ENCODE assay signal across 8 cellular contexts in the genomic region with DNA sequence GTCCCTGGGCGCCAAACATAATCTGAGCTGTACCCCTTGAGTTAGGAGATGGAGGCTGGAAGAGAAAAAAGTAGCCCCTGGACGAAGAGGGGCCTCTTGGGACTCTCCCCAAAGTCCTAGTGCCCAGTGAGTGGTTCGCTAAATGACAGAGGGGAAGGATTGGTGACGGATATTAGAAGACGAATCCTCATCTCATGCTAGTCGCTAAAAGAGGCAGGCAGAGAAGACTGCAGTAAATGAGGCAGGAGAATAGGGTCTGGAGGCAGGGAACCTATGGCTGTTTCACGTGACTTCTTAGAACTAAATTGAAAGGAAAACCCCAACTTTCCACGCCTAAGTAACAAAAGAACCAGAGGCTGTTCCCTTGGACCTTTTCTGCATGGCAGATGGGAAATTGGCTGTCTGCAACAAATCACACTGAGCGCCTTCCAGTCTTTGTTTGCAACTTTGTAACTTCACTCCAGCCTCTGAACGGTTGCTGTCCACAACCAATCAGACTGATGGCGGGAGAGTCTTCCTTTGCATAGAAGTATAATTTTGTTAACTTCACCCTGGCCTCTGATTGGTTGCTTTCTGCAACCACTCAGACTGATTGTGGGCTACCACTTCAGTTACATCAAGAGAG. TPM values are rescaled to one million over a fixed set of nuclear protein-coding genes. Genes with fewer than 3 reads are reported as not detected.
DNase-seq lines count a peak whose midpoint lies in the region; ATAC-seq, FAIRE-seq and TF ChIP-seq lines count a peak whose summit lies in the region.

No MANE protein-coding gene starts in this region.

- H3K36me3 ChIP-seq in cardiac muscle cell, result no peaks in the 10 kb centered on the region
- H3K36me3 ChIP-seq in WERI-Rb-1, result peaks cover 32% of the 10 kb centered on the region
- H3K36me3 ChIP-seq in upper lobe of left lung, result no peaks in the 10 kb centered on the region

- TF ChIP-seq EP300 in upper lobe of left lung (IDR thresholded peaks at IDR 0.05), result no peak

- H3K4me3 ChIP-seq in cardiac muscle cell (peak overlapping the region; percentile 59), WERI-Rb-1 (ENCODE audit: low read depth, low read length) (peak overlapping the region; percentile 77), upper lobe of left lung (peak overlapping the region in 3 of 4 donors; percentile 69 to 96 (median 95))

- FAIRE-seq in RCC 7860 (lab: Jason Lieb, UNC), result no peak

- no peak for ATAC-seq in upper lobe of left lung (ENCODE audit: low FRiP score in 2 of 2)
- ATAC-seq in GM18870 (IDR thresholded peaks at IDR 0.05; ENCODE audit: unreplicated experiment), result no peak

- WGBS in upper lobe of left lung, 2 donors, result 73 to 78% methylated on average over 11 of the region's 11 CpGs

- DNase-seq in cardiac muscle cell (ENCODE audit: low read depth in 1 of 2, low spot score in 1 of 2), result no peak
- no peak for DNase-seq in cardiac septum (ENCODE audit: low spot score)
- no peak for DNase-seq in WERI-Rb-1
- DNase-seq in left kidney (ENCODE audit: low read depth, low spot score), result peak; percentile 24
- DNase-seq in upper lobe of left lung, result no peak
- no peak for DNase-seq in RCC 7860 (ENCODE audit: low spot score)
- no peak for DNase-seq in activated gamma-delta T cell (lab: John Stamatoyannopoulos, UW)

- no peaks in the 10 kb centered on the region for H3K9me3 ChIP-seq in cardiac muscle cell (ENCODE audit: low read depth)
- H3K9me3 ChIP-seq in WERI-Rb-1 (ENCODE audit: severe bottlenecking), result no peaks in the 10 kb centered on the region
- H3K9me3 ChIP-seq in upper lobe of left lung, result no peaks in the 10 kb centered on the region

- no peak for TF ChIP-seq POLR2A in upper lobe of left lung (IDR thresholded peaks at IDR 0.05)

- H3K4me1 ChIP-seq in cardiac muscle cell (ENCODE audit: low read depth) (no peaks in the 10 kb centered on the region), upper lobe of left lung (peaks cover 8 to 18% (median 10%) of the 10 kb centered on the region in 4 donors)

- intact Hi-C loops in cardiac septum (cut with DNase I), result loop anchor here (10.0 kb wide), 1 partner anchor 142 kb away; a partner anchor contains a TSS

- no peak for TF ChIP-seq CTCF in cardiac muscle cell (IDR thresholded peaks at IDR 0.05; ENCODE audit: low read depth, low read length)
- no peak for TF ChIP-seq CTCF in WERI-Rb-1 (IDR thresholded peaks at IDR 0.05; ENCODE audit: low read depth, low read length)
- TF ChIP-seq CTCF in upper lobe of left lung (IDR thresholded peaks at IDR 0.05), result no peak

- H3K27me3 ChIP-seq in cardiac muscle cell (no peaks in the 10 kb centered on the region), WERI-Rb-1 (ENCODE audit: insufficient read depth, low read depth, severe bottlenecking) (no peaks in the 10 kb centered on the region), upper lobe of left lung (no peaks in the 10 kb centered on the region)

- H3K27ac ChIP-seq in cardiac muscle cell (no peak overlapping the region), WERI-Rb-1 (peak overlapping the region; percentile 100), upper lobe of left lung (peak overlapping the region in 3 of 4 donors; percentile 39 to 84 (median 81))

RNA-seq across cellular contexts. Expression of a gene that starts 0.7 kb away (rescaled TPM):
- total RNA-seq in cardiac muscle cell, result 4.3 and 4.9 TPM in 2 replicates
- 3.1 and 5.0 TPM in 2 replicates for polyA plus RNA-seq in cardiac muscle cell
- total RNA-seq in cardiac septum, result 2.6 TPM
- total RNA-seq in upper lobe of left lung, result 10 to 100 TPM in 3 of 6 donors, 1 to 10 TPM in 3; 5.0 to 32.5 (median 10.4) TPM
